Comparison of ENCODE assay signal across 25 cellular contexts in genomic region chr10:56095506-56096225, GRCh38.
"Had no signal": no experiment of that assay in that cellular context is flagged by ENCODE, and none has a peak within 500 bp of the region (broad histone marks: within the 10 kb centered on the region; RNA-seq: fewer than 3 reads in every experiment).

No MANE protein-coding gene starts in this region.

- H3K4me1 Mint-ChIP-seq: activated CD4-positive, alpha-beta memory T cell treated with anti-CD3 and anti-CD28 coated beads, Interleukin-2, amount 10 ng/mL, durations not matched to agents 7 days and 5 days; activated CD4-positive, alpha-beta T cell treated with anti-CD3 and anti-CD28 coated beads, Interleukin-2, amount 10 ng/mL, durations not matched to agents 24 days and 14 days; activated CD8-positive, alpha-beta memory T cell treated with anti-CD3 and anti-CD28 coated beads, Interleukin-2, amount 10 ng/mL, durations not matched to agents 7 days and 5 days; activated naive CD8-positive, alpha-beta T cell treated with anti-CD3 and anti-CD28 coated beads, Interleukin-2, amount 50 U/mL, for 24 hours; memory B cell; nephron progenitor cell; stimulated activated memory B cell treated with anti-CD40 and anti-IgM and Interleukin-4, amounts not matched to agents 10 μg/mL and 1 μg/mL and 100 μg/mL, for 72 hours had no signal

- H3K4me3 ChIP-seq: stomach, suprapubic skin, transverse colon, vagina had no signal

- H3K27ac Mint-ChIP-seq: activated CD4-positive, alpha-beta memory T cell treated with anti-CD3 and anti-CD28 coated beads, Interleukin-2, amount 10 ng/mL, durations not matched to agents 7 days and 5 days; activated CD4-positive, alpha-beta T cell treated with anti-CD3 and anti-CD28 coated beads, Interleukin-2, amount 10 ng/mL, durations not matched to agents 24 days and 14 days; activated CD8-positive, alpha-beta memory T cell treated with anti-CD3 and anti-CD28 coated beads, Interleukin-2, amount 10 ng/mL, durations not matched to agents 7 days and 5 days; activated naive CD8-positive, alpha-beta T cell treated with anti-CD3 and anti-CD28 coated beads, Interleukin-2, amount 50 U/mL, for 24 hours; activated T-helper 1 cell treated with anti-CD3 and anti-CD28 coated beads, Interleukin-12 subunit alpha, Interleukin-12 subunit beta, Interleukin-2, Interleukin-4 antibody, amounts not matched to agents 30 ng/mL and 10 ng/mL and 1 ng/mL, durations not matched to agents 14 hours and 24 hours and 36 hours; memory B cell; nephron progenitor cell; stimulated activated memory B cell treated with anti-CD40 and anti-IgM and Interleukin-4, amounts not matched to agents 10 μg/mL and 1 μg/mL and 100 μg/mL, for 72 hours; T-helper 1 cell treated with Interleukin-12 subunit alpha and Interleukin-12 subunit beta and Interleukin-4 antibody, amounts not matched to agents 30 μg/mL and 1 μg/mL, for 36 hours had no signal

- H3K27me3 Mint-ChIP-seq: activated CD4-positive, alpha-beta memory T cell treated with anti-CD3 and anti-CD28 coated beads, Interleukin-2, amount 10 ng/mL, durations not matched to agents 7 days and 5 days; activated CD4-positive, alpha-beta T cell treated with anti-CD3 and anti-CD28 coated beads, Interleukin-2, amount 10 ng/mL, durations not matched to agents 24 days and 14 days; activated CD8-positive, alpha-beta memory T cell treated with anti-CD3 and anti-CD28 coated beads, Interleukin-2, amount 10 ng/mL, durations not matched to agents 7 days and 5 days; activated naive CD8-positive, alpha-beta T cell treated with anti-CD3 and anti-CD28 coated beads, Interleukin-2, amount 50 U/mL, for 24 hours; memory B cell; stimulated activated memory B cell treated with anti-CD40 and anti-IgM and Interleukin-4, amounts not matched to agents 10 μg/mL and 1 μg/mL and 100 μg/mL, for 72 hours had no signal

- H3K36me3 Mint-ChIP-seq: activated CD8-positive, alpha-beta memory T cell treated with anti-CD3 and anti-CD28 coated beads, Interleukin-2, amount 10 ng/mL, durations not matched to agents 7 days and 5 days; memory B cell; stimulated activated memory B cell treated with anti-CD40 and anti-IgM and Interleukin-4, amounts not matched to agents 10 μg/mL and 1 μg/mL and 100 μg/mL, for 72 hours had no signal

- H3K4me3 Mint-ChIP-seq: activated CD4-positive, alpha-beta memory T cell treated with anti-CD3 and anti-CD28 coated beads, Interleukin-2, amount 10 ng/mL, durations not matched to agents 7 days and 5 days; activated CD4-positive, alpha-beta T cell treated with anti-CD3 and anti-CD28 coated beads, Interleukin-2, amount 10 ng/mL, durations not matched to agents 24 days and 14 days; activated CD8-positive, alpha-beta memory T cell treated with anti-CD3 and anti-CD28 coated beads, Interleukin-2, amount 10 ng/mL, durations not matched to agents 7 days and 5 days; activated naive CD8-positive, alpha-beta T cell treated with anti-CD3 and anti-CD28 coated beads, Interleukin-2, amount 50 U/mL, for 24 hours; activated T-helper 1 cell treated with anti-CD3 and anti-CD28 coated beads, Interleukin-12 subunit alpha, Interleukin-12 subunit beta, Interleukin-2, Interleukin-4 antibody, amounts not matched to agents 30 ng/mL and 10 ng/mL and 1 ng/mL, durations not matched to agents 14 hours and 24 hours and 36 hours; memory B cell; nephron progenitor cell; stimulated activated memory B cell treated with anti-CD40 and anti-IgM and Interleukin-4, amounts not matched to agents 10 μg/mL and 1 μg/mL and 100 μg/mL, for 72 hours; T-helper 1 cell treated with Interleukin-12 subunit alpha and Interleukin-12 subunit beta and Interleukin-4 antibody, amounts not matched to agents 30 μg/mL and 1 μg/mL, for 36 hours had no signal

- H3K36me3 ChIP-seq: stomach, suprapubic skin, transverse colon, vagina had no signal

- H3K27ac ChIP-seq: stomach, suprapubic skin, transverse colon, vagina had no signal

- H3K27me3 ChIP-seq: stomach, suprapubic skin, transverse colon, vagina had no signal

- ATAC-seq: activated CD4-positive, CD25-positive, alpha-beta regulatory T cell treated with anti-CD3 and anti-CD28 coated beads, Interleukin-2, amount 50 U/mL, for 24 hours; activated CD8-positive, alpha-beta memory T cell treated with anti-CD3 and anti-CD28 coated beads, Interleukin-2, amount 10 ng/mL, durations not matched to agents 7 days and 5 days; activated naive CD8-positive, alpha-beta T cell treated with anti-CD3 and anti-CD28 coated beads, Interleukin-2, amount 50 U/mL, for 24 hours; sciatic nerve; stimulated activated memory B cell treated with anti-CD40 and anti-IgM and Interleukin-4, amounts not matched to agents 10 μg/mL and 1 μg/mL and 100 μg/mL, for 72 hours had no signal

- H3K9me3 Mint-ChIP-seq: activated CD4-positive, alpha-beta T cell treated with anti-CD3 and anti-CD28 coated beads, Interleukin-2, amount 10 ng/mL, durations not matched to agents 24 days and 14 days; activated T-helper 1 cell treated with anti-CD3 and anti-CD28 coated beads, Interleukin-12 subunit alpha, Interleukin-12 subunit beta, Interleukin-2, Interleukin-4 antibody, amounts not matched to agents 30 ng/mL and 10 ng/mL and 1 ng/mL, durations not matched to agents 14 hours and 24 hours and 36 hours had no signal

- H3K9me3 ChIP-seq: transverse colon had no signal

- DNase-seq: activated CD4-positive, alpha-beta memory T cell treated with anti-CD3 and anti-CD28 coated beads, Interleukin-2, amount 10 ng/mL, durations not matched to agents 7 days and 5 days; activated CD4-positive, alpha-beta T cell treated with anti-CD3 and anti-CD28 coated beads, Interleukin-2, amount 10 ng/mL, durations not matched to agents 24 days and 14 days; activated CD8-positive, alpha-beta memory T cell treated with anti-CD3 and anti-CD28 coated beads, Interleukin-2, amount 10 ng/mL, durations not matched to agents 7 days and 5 days; activated gamma-delta T cell; activated naive CD4-positive, alpha-beta T cell treated with anti-CD3 and anti-CD28 coated beads, Interleukin-2, amount 50 U/mL, for 16 hours; activated naive CD8-positive, alpha-beta T cell treated with anti-CD3 and anti-CD28 coated beads, Interleukin-2, amount 50 U/mL, for 24 hours; activated T-cell treated with anti-CD3 and anti-CD28 coated beads for 4 hours; cortex of kidney; erythroblast; foreskin fibroblast; nephron progenitor cell; occipital lobe; small intestine; stimulated activated CD4-positive, alpha-beta T cell treated with anti-CD3 and anti-CD28 coated beads, Interleukin-15, amount 100 ng/mL, for 24 hours; stomach; T1000; transverse colon had no signal

- H3K4me1 ChIP-seq: stomach, suprapubic skin, transverse colon, vagina had no signal
